Comparison of ENCODE assay signal across 1 cellular context in genomic region chr9:124110307-124110915, GRCh38.
A peak's percentile ranks its signal among the peaks of the same experiment; 100 is the strongest.
TF ChIP-seq lines count a peak whose summit lies in the region.

No MANE protein-coding gene starts in this region.

TF ChIP-seq in SK-N-SH, 30 proteins besides CTCF, POLR2A, EP300 and RAD21 (continued from another document):
- TF ChIP-seq REST (IDR thresholded peaks at IDR 0.05; ENCODE audit: low read depth, low read length), result peak; percentile 100
- TF ChIP-seq RCOR1 (IDR thresholded peaks at IDR 0.05; ENCODE audit: low read length), result peak; percentile 48; the same call in 1 of the 2 replicates
- TF ChIP-seq EZH2phosphoT487 (IDR thresholded peaks at IDR 0.05; ENCODE audit: borderline replicate concordance, low read depth), result no peak
- TF ChIP-seq MAX (IDR thresholded peaks at IDR 0.05; ENCODE audit: low read depth), result 0 out of 2 replicates have a peak, but pooled peaks have one; percentile 24
- no peak for TF ChIP-seq MXI1 (IDR thresholded peaks at IDR 0.05; ENCODE audit: low read depth, low read length)
